2 cellular contexts compared by ENCODE assay signal in the genomic region with DNA sequence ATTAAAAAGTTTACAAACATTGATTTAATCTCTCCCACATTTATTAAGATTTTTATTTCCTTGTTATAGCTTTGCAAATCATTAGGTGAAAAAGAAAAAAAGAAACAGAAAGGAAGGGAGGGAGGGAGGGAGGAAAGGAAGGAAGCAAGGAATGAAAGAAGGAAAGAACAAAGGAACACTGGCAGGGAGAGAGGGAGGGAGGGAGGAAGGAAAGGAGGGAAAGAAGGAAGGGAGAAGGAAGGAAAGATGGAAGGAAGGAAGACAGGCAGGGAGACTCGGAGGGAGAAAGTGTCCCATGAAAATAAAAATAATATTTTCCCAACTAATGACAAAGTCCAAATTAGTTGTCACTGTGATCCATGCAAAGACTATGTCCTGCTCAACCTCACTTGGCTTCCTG.
A peak's percentile ranks its signal among the peaks of the same experiment; 100 is the strongest.
TF ChIP-seq lines count a peak whose summit lies in the region.

No MANE protein-coding gene starts in this region.

TF ChIP-seq in K562, 482 proteins besides CTCF, POLR2A, EP300 and RAD21:
- TF ChIP-seq LCOR (CRISPR knock-in tag; IDR thresholded peaks at IDR 0.05) (no peak), ZNF512 (tag; IDR thresholded peaks at IDR 0.05) (peak; percentile 87), USF2 (CRISPR knock-in tag; IDR thresholded peaks at IDR 0.05) (no peak)
- TF ChIP-seq, protein P1, sequence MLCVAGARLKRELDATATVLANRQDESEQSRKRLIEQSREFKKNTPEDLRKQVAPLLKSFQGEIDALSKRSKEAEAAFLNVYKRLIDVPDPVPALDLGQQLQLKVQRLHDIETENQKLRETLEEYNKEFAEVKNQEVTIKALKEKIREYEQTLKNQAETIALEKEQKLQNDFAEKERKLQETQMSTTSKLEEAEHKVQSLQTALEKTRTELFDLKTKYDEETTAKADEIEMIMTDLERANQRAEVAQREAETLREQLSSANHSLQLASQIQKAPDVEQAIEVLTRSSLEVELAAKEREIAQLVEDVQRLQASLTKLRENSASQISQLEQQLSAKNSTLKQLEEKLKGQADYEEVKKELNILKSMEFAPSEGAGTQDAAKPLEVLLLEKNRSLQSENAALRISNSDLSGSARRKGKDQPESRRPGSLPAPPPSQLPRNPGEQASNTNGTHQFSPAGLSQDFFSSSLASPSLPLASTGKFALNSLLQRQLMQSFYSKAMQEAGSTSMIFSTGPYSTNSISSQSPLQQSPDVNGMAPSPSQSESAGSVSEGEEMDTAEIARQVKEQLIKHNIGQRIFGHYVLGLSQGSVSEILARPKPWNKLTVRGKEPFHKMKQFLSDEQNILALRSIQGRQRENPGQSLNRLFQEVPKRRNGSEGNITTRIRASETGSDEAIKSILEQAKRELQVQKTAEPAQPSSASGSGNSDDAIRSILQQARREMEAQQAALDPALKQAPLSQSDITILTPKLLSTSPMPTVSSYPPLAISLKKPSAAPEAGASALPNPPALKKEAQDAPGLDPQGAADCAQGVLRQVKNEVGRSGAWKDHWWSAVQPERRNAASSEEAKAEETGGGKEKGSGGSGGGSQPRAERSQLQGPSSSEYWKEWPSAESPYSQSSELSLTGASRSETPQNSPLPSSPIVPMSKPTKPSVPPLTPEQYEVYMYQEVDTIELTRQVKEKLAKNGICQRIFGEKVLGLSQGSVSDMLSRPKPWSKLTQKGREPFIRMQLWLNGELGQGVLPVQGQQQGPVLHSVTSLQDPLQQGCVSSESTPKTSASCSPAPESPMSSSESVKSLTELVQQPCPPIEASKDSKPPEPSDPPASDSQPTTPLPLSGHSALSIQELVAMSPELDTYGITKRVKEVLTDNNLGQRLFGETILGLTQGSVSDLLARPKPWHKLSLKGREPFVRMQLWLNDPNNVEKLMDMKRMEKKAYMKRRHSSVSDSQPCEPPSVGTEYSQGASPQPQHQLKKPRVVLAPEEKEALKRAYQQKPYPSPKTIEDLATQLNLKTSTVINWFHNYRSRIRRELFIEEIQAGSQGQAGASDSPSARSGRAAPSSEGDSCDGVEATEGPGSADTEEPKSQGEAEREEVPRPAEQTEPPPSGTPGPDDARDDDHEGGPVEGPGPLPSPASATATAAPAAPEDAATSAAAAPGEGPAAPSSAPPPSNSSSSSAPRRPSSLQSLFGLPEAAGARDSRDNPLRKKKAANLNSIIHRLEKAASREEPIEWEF (CRISPR knock-in tag; IDR thresholded peaks at IDR 0.05): no peak

TF ChIP-seq in SK-N-SH, 30 proteins besides CTCF, POLR2A, EP300 and RAD21:
- no peak for TF ChIP-seq EZH2phosphoT487 (IDR thresholded peaks at IDR 0.05; ENCODE audit: borderline replicate concordance, low read depth)
- no peak for TF ChIP-seq SMC3 (IDR thresholded peaks at IDR 0.05; ENCODE audit: low read depth, low read length)
- TF ChIP-seq ELF1 (IDR thresholded peaks at IDR 0.05): no peak
- TF ChIP-seq USF1 (IDR thresholded peaks at IDR 0.05; ENCODE audit: borderline replicate concordance, low read depth): no peak
- no peak for TF ChIP-seq RCOR1 (IDR thresholded peaks at IDR 0.05; ENCODE audit: low read length)
- TF ChIP-seq, protein P2, sequence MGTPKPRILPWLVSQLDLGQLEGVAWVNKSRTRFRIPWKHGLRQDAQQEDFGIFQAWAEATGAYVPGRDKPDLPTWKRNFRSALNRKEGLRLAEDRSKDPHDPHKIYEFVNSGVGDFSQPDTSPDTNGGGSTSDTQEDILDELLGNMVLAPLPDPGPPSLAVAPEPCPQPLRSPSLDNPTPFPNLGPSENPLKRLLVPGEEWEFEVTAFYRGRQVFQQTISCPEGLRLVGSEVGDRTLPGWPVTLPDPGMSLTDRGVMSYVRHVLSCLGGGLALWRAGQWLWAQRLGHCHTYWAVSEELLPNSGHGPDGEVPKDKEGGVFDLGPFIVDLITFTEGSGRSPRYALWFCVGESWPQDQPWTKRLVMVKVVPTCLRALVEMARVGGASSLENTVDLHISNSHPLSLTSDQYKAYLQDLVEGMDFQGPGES (IDR thresholded peaks at IDR 0.05; ENCODE audit: low read depth, low read length): no peak
- TF ChIP-seq TCF12 (IDR thresholded peaks at IDR 0.05): no peak
- no peak for TF ChIP-seq GATA2 (CRISPR knock-in tag; IDR thresholded peaks at IDR 0.05)
- TF ChIP-seq RFX5 (IDR thresholded peaks at IDR 0.05; ENCODE audit: low read length): no peak
